Comparison of ENCODE assay signal across 1 cellular context in genomic region chr1:33150522-33150921, GRCh38.
TF ChIP-seq lines count a peak whose summit lies in the region.

No MANE protein-coding gene starts in this region.

TF ChIP-seq in K562, 482 proteins besides CTCF, POLR2A, EP300 and RAD21:
- TF ChIP-seq SMAD1 (IDR thresholded peaks at IDR 0.05; ENCODE audit: low read depth, low read length, partially characterized antibody) (no peak), CHD4 (IDR thresholded peaks at IDR 0.05; ENCODE audit: insufficient read depth, insufficient replicate concordance, low read depth, low read length, poor library complexity, severe bottlenecking) (no peak)
